12 cellular contexts compared by ENCODE assay signal in genomic region chr15:73685561-73685960, GRCh38. TPM values are rescaled to one million over a fixed set of nuclear protein-coding genes. Genes with fewer than 3 reads are reported as not detected.
A peak's percentile ranks its signal among the peaks of the same experiment; 100 is the strongest.
DNase-seq lines count a peak whose midpoint lies in the region; ATAC-seq and TF ChIP-seq lines count a peak whose summit lies in the region.
"Had no signal": no experiment of that assay in that cellular context is flagged by ENCODE, and none has a peak within 500 bp of the region (broad histone marks: within the 10 kb centered on the region; RNA-seq: fewer than 3 reads in every experiment).

No MANE protein-coding gene starts in this region.

- H3K4me1 ChIP-seq in BE2C (peaks cover 21% of the 10 kb centered on the region), PC-9 (replicated peaks; ENCODE audit: insufficient read depth) (peaks cover 43% of the 10 kb centered on the region)

- no peak for TF ChIP-seq CTCF in BE2C (IDR thresholded peaks at IDR 0.05; ENCODE audit: low read depth, low read length)
- TF ChIP-seq CTCF in PC-9 (conservative IDR thresholded peaks at IDR 0.05), result no peak
- no peak for TF ChIP-seq CTCF in endothelial cell (IDR thresholded peaks at IDR 0.05; ENCODE audit: unreplicated experiment)
- no peak for TF ChIP-seq CTCF in neural crest cell (conservative IDR thresholded peaks at IDR 0.05)

- no peaks in the 10 kb centered on the region for H3K9me3 ChIP-seq in BE2C
- no peaks in the 10 kb centered on the region for H3K9me3 ChIP-seq in PC-9 (ENCODE audit: insufficient read depth, low read depth)

- H3K27ac ChIP-seq in PC-9, result peak overlapping the region; percentile 33; the same call in 1 of the 2 replicates

- BruUV-seq in PC-9 (replicated peaks; lab: Mats Ljungman, UMichigan), result no TSS peak

- H3K27ac Mint-ChIP-seq in endothelial cell (ENCODE audit: unreplicated experiment) (peak overlapping the region; percentile 75), neural crest cell (ENCODE audit: unreplicated experiment) (no peak overlapping the region)
- H3K27ac Mint-ChIP-seq in effector memory CD8-positive, alpha-beta T cell, result no peak overlapping the region
- H3K27ac Mint-ChIP-seq: IgD-negative memory B cell had no signal

- intact Hi-C loops in PC-9 (cut with micrococcal nuclease; ENCODE audit: unreplicated experiment), result loop anchor here (1.0 kb wide), 1 partner anchor 34 kb away; no protein-coding TSS in a partner anchor

- H3K36me3 ChIP-seq in BE2C (no peaks in the 10 kb centered on the region), PC-9 (ENCODE audit: low read depth) (no peaks in the 10 kb centered on the region)

- POLR2A ChIA-PET in PC-9 (lab: Charles Lee; ENCODE audit: unreplicated experiment), result interaction anchor here (0.6 kb wide), 1 partner anchor 1993 kb away, joined by 6 read pairs; no protein-coding TSS in a partner anchor

- H3K4me1 Mint-ChIP-seq in endothelial cell (ENCODE audit: unreplicated experiment), result peaks cover 61% of the 10 kb centered on the region
- H3K4me1 Mint-ChIP-seq in neural crest cell, result peaks cover 34% of the 10 kb centered on the region
- peaks cover 0 to 13% of the 10 kb centered on the region in 2 donors for H3K4me1 Mint-ChIP-seq in effector memory CD8-positive, alpha-beta T cell (ENCODE audit: low read depth in 2 of 2)

- H3K4me2 ChIP-seq in PC-9, result peak overlapping the region; percentile 88

- H3K4me3 ChIP-seq in BE2C (ENCODE audit: low read depth, low read length) (peak overlapping the region; percentile 84), PC-9 (peak overlapping the region; percentile 93)

- H2AFZ ChIP-seq in PC-9, result no peak overlapping the region

- H4K20me1 ChIP-seq in PC-9 (ENCODE audit: insufficient read depth), result peaks cover 18% of the 10 kb centered on the region

- H3K9me2 ChIP-seq in PC-9 (ENCODE audit: insufficient read depth), result no peaks in the 10 kb centered on the region

- ATAC-seq in HG03095 (IDR thresholded peaks at IDR 0.05; ENCODE audit: unreplicated experiment) (no peak), HG02642 (IDR thresholded peaks at IDR 0.05; ENCODE audit: poor library complexity, unreplicated experiment) (no peak)
- no peak for ATAC-seq in effector memory CD8-positive, alpha-beta T cell (replicated peaks)

- peaks cover 9% of the 10 kb centered on the region for H3K27me3 Mint-ChIP-seq in endothelial cell (ENCODE audit: unreplicated experiment)
- H3K27me3 Mint-ChIP-seq in neural crest cell (ENCODE audit: low read depth), result peaks cover 2% of the 10 kb centered on the region
- peaks cover 45 to 81% of the 10 kb centered on the region in 2 donors for H3K27me3 Mint-ChIP-seq in effector memory CD8-positive, alpha-beta T cell

- H3K4me3 Mint-ChIP-seq in endothelial cell (ENCODE audit: unreplicated experiment) (peak overlapping the region; percentile 93), neural crest cell (peak overlapping the region; percentile 93)
- H3K4me3 Mint-ChIP-seq in effector memory CD8-positive, alpha-beta T cell, result peak overlapping the region in 1 of 2 donors; percentile 74

- H3K9me3 Mint-ChIP-seq in endothelial cell (ENCODE audit: unreplicated experiment), result no peaks in the 10 kb centered on the region
- H3K9me3 Mint-ChIP-seq in neural crest cell, result no peaks in the 10 kb centered on the region
- H3K9me3 Mint-ChIP-seq in effector memory CD8-positive, alpha-beta T cell, result no peaks in the 10 kb centered on the region

- H3F3A ChIP-seq in PC-9 (ENCODE audit: insufficient read depth, low read depth), result peaks cover 16% of the 10 kb centered on the region; the same call in 1 of the 2 replicates

- H3K79me2 ChIP-seq in PC-9 (ENCODE audit: low read depth), result peaks cover 55% of the 10 kb centered on the region

- CTCF ChIA-PET in PC-9 (lab: Charles Lee), result interaction anchor here (0.6 to 1.5 kb wide), 4 partner anchors 13 to 68 kb away, joined by 3 to 10 read pairs (median 6); no protein-coding TSS in a partner anchor

- DNase-seq in BE2C (no peak), PC-9 (no peak), endothelial cell (ENCODE audit: low spot score) (no peak), neural crest cell (ENCODE audit: low read depth, low spot score) (no peak), Ammon's horn (ENCODE audit: low spot score) (no peak)
- DNase-seq in effector memory CD8-positive, alpha-beta T cell, result no peak
- DNase-seq: left colon; stimulated activated CD8-positive, alpha-beta memory T cell treated with anti-CD3 and anti-CD28 coated beads, Interleukin-4, amount 100 ng/mL, for 48 hours had no signal

- H3K27me3 ChIP-seq in BE2C (peaks cover 3% of the 10 kb centered on the region; the same call in 1 of the 2 replicates), PC-9 (ENCODE audit: insufficient read depth, low read depth) (no peaks in the 10 kb centered on the region)

- H3K36me3 Mint-ChIP-seq in endothelial cell (ENCODE audit: low read depth, unreplicated experiment) (peaks cover 12% of the 10 kb centered on the region), neural crest cell (ENCODE audit: low read depth) (no peaks in the 10 kb centered on the region)
- H3K36me3 Mint-ChIP-seq in effector memory CD8-positive, alpha-beta T cell (ENCODE audit: insufficient read depth), result peaks cover 3% of the 10 kb centered on the region

RNA-seq across cellular contexts. Expression of gene CD276, which starts 1.4 kb away (rescaled TPM):
- polyA plus RNA-seq in BE2C (2012; ENCODE audit: insufficient read depth, insufficient read length, low read depth), result 268 TPM
- total RNA-seq in PC-9 (2021) (82.6 and 91.1 TPM in 2 replicates), endothelial cell (ENCODE audit: unreplicated experiment) (552 TPM), neural crest cell (184 and 199 TPM in 2 replicates)
- total RNA-seq: OCI-LY7 had no signal
- polyA plus RNA-seq: IgD-negative memory B cell had no signal

RNA-seq across cellular contexts. Expression of gene NPTN, which starts 52.4 kb away (rescaled TPM):
- 104 TPM for polyA plus RNA-seq in BE2C (2012; ENCODE audit: insufficient read depth, insufficient read length, low read depth)
- 61.8 and 101 TPM in 2 replicates for total RNA-seq in PC-9 (2021)
- 223 TPM for total RNA-seq in endothelial cell (ENCODE audit: unreplicated experiment)
- total RNA-seq in neural crest cell, result 51.0 and 54.9 TPM in 2 replicates
